ENCODE assay signal across 17 cellular contexts in the genomic region with DNA sequence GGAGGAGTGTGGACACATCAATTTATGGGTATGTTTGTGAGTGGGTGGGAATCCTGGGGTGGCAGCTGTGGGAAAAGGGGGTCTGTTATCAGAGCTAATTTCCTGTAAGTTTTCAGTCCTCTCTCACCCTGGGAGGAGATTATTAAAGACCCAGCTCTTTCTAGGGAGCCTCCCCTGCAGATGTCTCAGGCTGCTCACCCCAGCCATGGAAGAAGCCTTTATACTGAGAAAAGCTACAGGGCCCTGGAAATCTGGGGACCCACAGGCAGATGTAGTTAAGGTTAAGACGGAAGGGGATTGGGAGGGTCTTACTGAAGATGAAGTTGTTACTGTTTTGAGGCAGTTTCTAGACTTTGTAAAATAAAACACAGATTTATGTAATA. TPM values are rescaled to one million over a fixed set of nuclear protein-coding genes. Genes with fewer than 3 reads are reported as not detected.
DNase-seq lines count a peak whose midpoint lies in the region; ATAC-seq and TF ChIP-seq lines count a peak whose summit lies in the region.
"Had no signal": no experiment of that assay in that cellular context is flagged by ENCODE, and none has a peak within 500 bp of the region (broad histone marks: within the 10 kb centered on the region; RNA-seq: fewer than 3 reads in every experiment).

No MANE protein-coding gene starts in this region.

- 64% methylated on average over 1 of the region's 1 CpG for WGBS in right cardiac atrium
- 89 to 90% methylated on average over 1 of the region's 1 CpG for WGBS in thyroid gland, 2 donors

- no peak overlapping the region for H2AFZ ChIP-seq in SU-DHL-6 (ENCODE audit: low read depth, low read length, severe bottlenecking)

- H3K27ac ChIP-seq in SU-DHL-6 (ENCODE audit: low read depth, low read length): peak overlapping the region; percentile 93
- H3K27ac ChIP-seq in right cardiac atrium (ENCODE audit: low read length): peak overlapping the region; percentile 78
- peak overlapping the region; percentile 74 to 92 (median 89) for H3K27ac ChIP-seq in thyroid gland

- no peak for TF ChIP-seq POLR2A in thyroid gland (IDR thresholded peaks at IDR 0.05)

- H3K36me3 ChIP-seq in SU-DHL-6 (ENCODE audit: low read length): peaks cover 22% of the 10 kb centered on the region
- no peaks in the 10 kb centered on the region for H3K36me3 ChIP-seq in thyroid gland

- H3F3A ChIP-seq in SU-DHL-6 (ENCODE audit: insufficient read depth): peaks cover 49% of the 10 kb centered on the region

- DNase-seq in NCI-H82 (lab: John Stamatoyannopoulos, UW) (peak; percentile 10), NCI-H82 treated with DMSO at 0.1 percent for 48 hours (lab: John Stamatoyannopoulos, UW; ENCODE audit: unreplicated experiment) (no peak), right cardiac atrium (no peak), thyroid gland (no peak), hypothalamus (lab: John Stamatoyannopoulos, UW) (no peak), NCI-H1048 (lab: John Stamatoyannopoulos, UW) (no peak), G401 (ENCODE audit: low spot score) (no peak)
- DNase-seq: activated CD4-positive, alpha-beta T cell treated with anti-CD3 and anti-CD28 coated beads for 48 hours; activated naive CD8-positive, alpha-beta T cell treated with anti-CD3 and anti-CD28 coated beads, Interleukin-2, amount 50 U/mL, for 24 hours; activated T-cell treated with anti-CD3 and anti-CD28 coated beads, Interleukin-2, amount 50 U/mL, for 1 hour; GDM1; mesendoderm; NCI-H2081 treated with DMSO at 0.1 percent for 48 hours; nucleus accumbens; T-helper 2 cell had no signal

- in situ Hi-C loops in G401 (cut with HindIII; ENCODE audit: low sequenced_read_pairs): no loop called here

- no peaks in the 10 kb centered on the region for H4K20me1 ChIP-seq in SU-DHL-6 (ENCODE audit: low read depth, low read length)

- H3K4me2 ChIP-seq in SU-DHL-6 (ENCODE audit: low read depth, low read length, poor library complexity, severe bottlenecking): peak overlapping the region; percentile 86

- peak overlapping the region; percentile 35 for H3K4me3 ChIP-seq in SU-DHL-6 (ENCODE audit: insufficient read depth, low read length, poor library complexity, severe bottlenecking)
- no peak overlapping the region for H3K4me3 ChIP-seq in right cardiac atrium (ENCODE audit: low read length)
- peak overlapping the region in 1 of 3 donors; percentile 2 for H3K4me3 ChIP-seq in thyroid gland (replicated peaks in 1 of 3)
- H3K4me3 ChIP-seq: tibial nerve had no signal

- intact Hi-C loops in right cardiac atrium (cut with DNase I): no loop called here
- intact Hi-C loops in thyroid gland (cut with DNase I): no loop called here

- H3K9ac ChIP-seq in SU-DHL-6 (ENCODE audit: low read length): peak overlapping the region; percentile 31

- H3K27me3 ChIP-seq in SU-DHL-6 (ENCODE audit: low read length) (no peaks in the 10 kb centered on the region), right cardiac atrium (ENCODE audit: control insufficient read depth, insufficient read depth) (no peaks in the 10 kb centered on the region), thyroid gland (no peaks in the 10 kb centered on the region)
- H3K27me3 ChIP-seq: tibial nerve had no signal

- no peaks in the 10 kb centered on the region for H3K9me3 ChIP-seq in SU-DHL-6 (ENCODE audit: insufficient read depth, low read length)
- no peaks in the 10 kb centered on the region for H3K9me3 ChIP-seq in right cardiac atrium (ENCODE audit: control insufficient read depth, low read length)
- no peaks in the 10 kb centered on the region for H3K9me3 ChIP-seq in thyroid gland
- H3K9me3 ChIP-seq: tibial nerve had no signal

- peaks cover 91% of the 10 kb centered on the region for H3K79me2 ChIP-seq in SU-DHL-6 (ENCODE audit: insufficient read depth, low read length)

- ATAC-seq in right cardiac atrium: no peak
- ATAC-seq: activated naive CD8-positive, alpha-beta T cell treated with anti-CD3 and anti-CD28 coated beads, Interleukin-2, amount 50 U/mL, for 24 hours had no signal

- H3K9me2 ChIP-seq in SU-DHL-6 (replicated peaks; ENCODE audit: insufficient read depth, low read length): no peaks in the 10 kb centered on the region

- H3K4me1 ChIP-seq in right cardiac atrium (ENCODE audit: control insufficient read depth, insufficient read depth, low read length) (peaks cover 3% of the 10 kb centered on the region), thyroid gland (peaks cover 54 to 66% of the 10 kb centered on the region in 2 donors)

- no peak for TF ChIP-seq CTCF in SU-DHL-6 (IDR thresholded peaks at IDR 0.05; ENCODE audit: insufficient read depth, low read length, poor library complexity, severe bottlenecking)
- no peak for TF ChIP-seq CTCF in thyroid gland (IDR thresholded peaks at IDR 0.05)

RNA-seq across cellular contexts. Expression of a gene that starts 4.6 kb away (rescaled TPM):
- total RNA-seq in right cardiac atrium (10 to 100 TPM; 24.2 to 29.8 (median 26.6) TPM), thyroid gland (10 to 100 TPM; 72.4 to 86.1 (median 84.1) TPM)
- 11.9 TPM for polyA plus RNA-seq in right cardiac atrium
- 9.4 and 18.4 TPM in 2 replicates for total RNA-seq in G401 (2014; rRNA removed; shearing (Covaris generic))
